Comparison of ENCODE assay signal across 1 cellular context in the genomic region with DNA sequence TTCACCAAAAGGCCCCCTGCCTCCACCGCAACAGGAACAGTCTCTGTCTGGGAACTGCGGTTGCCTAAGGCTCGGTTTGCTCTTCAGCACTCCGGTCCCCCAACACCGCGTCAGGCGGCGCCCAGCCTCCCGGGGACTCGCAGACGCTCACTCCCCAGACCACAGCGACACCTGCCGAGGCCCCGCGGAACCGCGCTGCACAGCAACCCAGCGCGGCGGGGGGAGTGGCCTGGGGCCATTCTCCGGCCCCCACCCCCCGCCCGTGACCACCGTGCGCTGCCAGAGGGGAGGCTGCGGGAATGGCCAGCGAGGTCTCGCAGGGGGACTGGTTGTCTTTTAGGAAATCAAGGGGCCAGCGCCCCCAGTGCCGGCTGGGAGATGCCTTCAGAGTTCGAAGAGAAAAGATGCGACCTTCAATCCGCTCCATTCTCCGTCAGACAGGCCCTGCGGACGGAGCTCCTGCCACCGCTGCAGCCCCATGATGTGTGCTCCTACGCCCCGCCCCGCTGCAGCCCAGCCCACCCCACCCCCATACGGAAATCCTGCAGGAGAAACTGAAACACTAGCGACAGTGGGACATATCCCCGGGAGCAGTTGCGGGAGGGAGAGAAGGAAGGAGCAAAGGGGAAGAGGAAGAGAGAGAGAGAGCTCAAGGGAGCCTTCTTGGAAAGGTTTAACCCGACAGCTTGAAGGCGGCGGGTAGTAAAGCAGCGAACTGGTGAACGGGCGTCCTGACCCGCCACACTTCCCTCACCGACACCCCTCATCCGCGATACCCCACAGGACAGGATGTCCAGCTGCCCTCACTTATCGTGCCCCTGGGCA.
TF ChIP-seq lines count a peak whose summit lies in the region.

No MANE protein-coding gene starts in this region.

TF ChIP-seq in HepG2, 621 proteins besides CTCF, POLR2A, EP300 and RAD21 (continued from another document and continues in another):
- TF ChIP-seq, protein P1, sequence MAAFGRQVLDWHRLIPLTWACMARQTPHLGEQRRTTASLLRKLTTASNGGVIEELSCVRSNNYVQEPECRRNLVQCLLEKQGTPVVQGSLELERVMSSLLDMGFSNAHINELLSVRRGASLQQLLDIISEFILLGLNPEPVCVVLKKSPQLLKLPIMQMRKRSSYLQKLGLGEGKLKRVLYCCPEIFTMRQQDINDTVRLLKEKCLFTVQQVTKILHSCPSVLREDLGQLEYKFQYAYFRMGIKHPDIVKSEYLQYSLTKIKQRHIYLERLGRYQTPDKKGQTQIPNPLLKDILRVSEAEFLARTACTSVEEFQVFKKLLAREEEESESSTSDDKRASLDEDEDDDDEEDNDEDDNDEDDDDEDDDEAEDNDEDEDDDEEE (CRISPR knock-in tag; IDR thresholded peaks at IDR 0.05), result peak; percentile 67; the same call in 1 of the 2 replicates
- peak; percentile 34; the same call in 1 of the 2 replicates for TF ChIP-seq TBX2 (CRISPR knock-in tag; IDR thresholded peaks at IDR 0.05; ENCODE audit: borderline replicate concordance)
- 0 out of 2 replicates have a peak, but pooled peaks have one; percentile 31 for TF ChIP-seq ARID2 (CRISPR knock-in tag; IDR thresholded peaks at IDR 0.05; ENCODE audit: borderline replicate concordance)
- TF ChIP-seq TOE1 (CRISPR knock-in tag; IDR thresholded peaks at IDR 0.05), result no peak
- TF ChIP-seq, protein P2, sequence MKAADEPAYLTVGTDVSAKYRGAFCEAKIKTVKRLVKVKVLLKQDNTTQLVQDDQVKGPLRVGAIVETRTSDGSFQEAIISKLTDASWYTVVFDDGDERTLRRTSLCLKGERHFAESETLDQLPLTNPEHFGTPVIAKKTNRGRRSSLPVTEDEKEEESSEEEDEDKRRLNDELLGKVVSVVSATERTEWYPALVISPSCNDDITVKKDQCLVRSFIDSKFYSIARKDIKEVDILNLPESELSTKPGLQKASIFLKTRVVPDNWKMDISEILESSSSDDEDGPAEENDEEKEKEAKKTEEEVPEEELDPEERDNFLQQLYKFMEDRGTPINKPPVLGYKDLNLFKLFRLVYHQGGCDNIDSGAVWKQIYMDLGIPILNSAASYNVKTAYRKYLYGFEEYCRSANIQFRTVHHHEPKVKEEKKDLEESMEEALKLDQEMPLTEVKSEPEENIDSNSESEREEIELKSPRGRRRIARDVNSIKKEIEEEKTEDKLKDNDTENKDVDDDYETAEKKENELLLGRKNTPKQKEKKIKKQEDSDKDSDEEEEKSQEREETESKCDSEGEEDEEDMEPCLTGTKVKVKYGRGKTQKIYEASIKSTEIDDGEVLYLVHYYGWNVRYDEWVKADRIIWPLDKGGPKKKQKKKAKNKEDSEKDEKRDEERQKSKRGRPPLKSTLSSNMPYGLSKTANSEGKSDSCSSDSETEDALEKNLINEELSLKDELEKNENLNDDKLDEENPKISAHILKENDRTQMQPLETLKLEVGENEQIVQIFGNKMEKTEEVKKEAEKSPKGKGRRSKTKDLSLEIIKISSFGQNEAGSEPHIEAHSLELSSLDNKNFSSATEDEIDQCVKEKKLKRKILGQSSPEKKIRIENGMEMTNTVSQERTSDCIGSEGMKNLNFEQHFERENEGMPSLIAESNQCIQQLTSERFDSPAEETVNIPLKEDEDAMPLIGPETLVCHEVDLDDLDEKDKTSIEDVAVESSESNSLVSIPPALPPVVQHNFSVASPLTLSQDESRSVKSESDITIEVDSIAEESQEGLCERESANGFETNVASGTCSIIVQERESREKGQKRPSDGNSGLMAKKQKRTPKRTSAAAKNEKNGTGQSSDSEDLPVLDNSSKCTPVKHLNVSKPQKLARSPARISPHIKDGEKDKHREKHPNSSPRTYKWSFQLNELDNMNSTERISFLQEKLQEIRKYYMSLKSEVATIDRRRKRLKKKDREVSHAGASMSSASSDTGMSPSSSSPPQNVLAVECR (CRISPR knock-in tag; IDR thresholded peaks at IDR 0.05; ENCODE audit: borderline replicate concordance), result peak; percentile 27; the same call in 1 of the 2 replicates
- TF ChIP-seq SRSF4 (IDR thresholded peaks at IDR 0.05; ENCODE audit: low read depth, low read length, poor library complexity, severe bottlenecking), result no peak
- TF ChIP-seq HNRNPK (IDR thresholded peaks at IDR 0.05; ENCODE audit: low read depth, low read length, poor library complexity, severe bottlenecking), result no peak
- TF ChIP-seq TBX3 (IDR thresholded peaks at IDR 0.05; ENCODE audit: borderline replicate concordance), result no peak
- TF ChIP-seq SAP130 (CRISPR knock-in tag; IDR thresholded peaks at IDR 0.05; ENCODE audit: low read depth), result peak; percentile 36; the same call in 1 of the 2 replicates
- TF ChIP-seq PHF20 (CRISPR knock-in tag; IDR thresholded peaks at IDR 0.05), result no peak
- TF ChIP-seq ZBTB38 (CRISPR knock-in tag; IDR thresholded peaks at IDR 0.05), result peak; percentile 57; the same call in 1 of the 2 replicates
- TF ChIP-seq KMT2B (CRISPR knock-in tag; IDR thresholded peaks at IDR 0.05), result no peak
- no peak for TF ChIP-seq JUN (CRISPR knock-in tag; IDR thresholded peaks at IDR 0.05)
- TF ChIP-seq, protein P3, sequence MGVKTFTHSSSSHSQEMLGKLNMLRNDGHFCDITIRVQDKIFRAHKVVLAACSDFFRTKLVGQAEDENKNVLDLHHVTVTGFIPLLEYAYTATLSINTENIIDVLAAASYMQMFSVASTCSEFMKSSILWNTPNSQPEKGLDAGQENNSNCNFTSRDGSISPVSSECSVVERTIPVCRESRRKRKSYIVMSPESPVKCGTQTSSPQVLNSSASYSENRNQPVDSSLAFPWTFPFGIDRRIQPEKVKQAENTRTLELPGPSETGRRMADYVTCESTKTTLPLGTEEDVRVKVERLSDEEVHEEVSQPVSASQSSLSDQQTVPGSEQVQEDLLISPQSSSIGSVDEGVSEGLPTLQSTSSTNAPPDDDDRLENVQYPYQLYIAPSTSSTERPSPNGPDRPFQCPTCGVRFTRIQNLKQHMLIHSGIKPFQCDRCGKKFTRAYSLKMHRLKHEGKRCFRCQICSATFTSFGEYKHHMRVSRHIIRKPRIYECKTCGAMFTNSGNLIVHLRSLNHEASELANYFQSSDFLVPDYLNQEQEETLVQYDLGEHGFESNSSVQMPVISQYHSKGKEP (CRISPR knock-in tag; IDR thresholded peaks at IDR 0.05), result no peak
- TF ChIP-seq, protein P4, sequence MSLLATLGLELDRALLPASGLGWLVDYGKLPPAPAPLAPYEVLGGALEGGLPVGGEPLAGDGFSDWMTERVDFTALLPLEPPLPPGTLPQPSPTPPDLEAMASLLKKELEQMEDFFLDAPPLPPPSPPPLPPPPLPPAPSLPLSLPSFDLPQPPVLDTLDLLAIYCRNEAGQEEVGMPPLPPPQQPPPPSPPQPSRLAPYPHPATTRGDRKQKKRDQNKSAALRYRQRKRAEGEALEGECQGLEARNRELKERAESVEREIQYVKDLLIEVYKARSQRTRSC (CRISPR knock-in tag; IDR thresholded peaks at IDR 0.05; ENCODE audit: low read depth), result no peak
- TF ChIP-seq, protein P5, sequence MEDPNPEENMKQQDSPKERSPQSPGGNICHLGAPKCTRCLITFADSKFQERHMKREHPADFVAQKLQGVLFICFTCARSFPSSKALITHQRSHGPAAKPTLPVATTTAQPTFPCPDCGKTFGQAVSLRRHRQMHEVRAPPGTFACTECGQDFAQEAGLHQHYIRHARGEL (CRISPR knock-in tag; IDR thresholded peaks at IDR 0.05), result no peak
- no peak for TF ChIP-seq SRF (IDR thresholded peaks at IDR 0.05; ENCODE audit: low read depth, low read length)
- 0 out of 2 replicates have a peak, but pooled peaks have one; percentile 21 for TF ChIP-seq KLF11 (CRISPR knock-in tag; IDR thresholded peaks at IDR 0.05)
- TF ChIP-seq, protein P6, sequence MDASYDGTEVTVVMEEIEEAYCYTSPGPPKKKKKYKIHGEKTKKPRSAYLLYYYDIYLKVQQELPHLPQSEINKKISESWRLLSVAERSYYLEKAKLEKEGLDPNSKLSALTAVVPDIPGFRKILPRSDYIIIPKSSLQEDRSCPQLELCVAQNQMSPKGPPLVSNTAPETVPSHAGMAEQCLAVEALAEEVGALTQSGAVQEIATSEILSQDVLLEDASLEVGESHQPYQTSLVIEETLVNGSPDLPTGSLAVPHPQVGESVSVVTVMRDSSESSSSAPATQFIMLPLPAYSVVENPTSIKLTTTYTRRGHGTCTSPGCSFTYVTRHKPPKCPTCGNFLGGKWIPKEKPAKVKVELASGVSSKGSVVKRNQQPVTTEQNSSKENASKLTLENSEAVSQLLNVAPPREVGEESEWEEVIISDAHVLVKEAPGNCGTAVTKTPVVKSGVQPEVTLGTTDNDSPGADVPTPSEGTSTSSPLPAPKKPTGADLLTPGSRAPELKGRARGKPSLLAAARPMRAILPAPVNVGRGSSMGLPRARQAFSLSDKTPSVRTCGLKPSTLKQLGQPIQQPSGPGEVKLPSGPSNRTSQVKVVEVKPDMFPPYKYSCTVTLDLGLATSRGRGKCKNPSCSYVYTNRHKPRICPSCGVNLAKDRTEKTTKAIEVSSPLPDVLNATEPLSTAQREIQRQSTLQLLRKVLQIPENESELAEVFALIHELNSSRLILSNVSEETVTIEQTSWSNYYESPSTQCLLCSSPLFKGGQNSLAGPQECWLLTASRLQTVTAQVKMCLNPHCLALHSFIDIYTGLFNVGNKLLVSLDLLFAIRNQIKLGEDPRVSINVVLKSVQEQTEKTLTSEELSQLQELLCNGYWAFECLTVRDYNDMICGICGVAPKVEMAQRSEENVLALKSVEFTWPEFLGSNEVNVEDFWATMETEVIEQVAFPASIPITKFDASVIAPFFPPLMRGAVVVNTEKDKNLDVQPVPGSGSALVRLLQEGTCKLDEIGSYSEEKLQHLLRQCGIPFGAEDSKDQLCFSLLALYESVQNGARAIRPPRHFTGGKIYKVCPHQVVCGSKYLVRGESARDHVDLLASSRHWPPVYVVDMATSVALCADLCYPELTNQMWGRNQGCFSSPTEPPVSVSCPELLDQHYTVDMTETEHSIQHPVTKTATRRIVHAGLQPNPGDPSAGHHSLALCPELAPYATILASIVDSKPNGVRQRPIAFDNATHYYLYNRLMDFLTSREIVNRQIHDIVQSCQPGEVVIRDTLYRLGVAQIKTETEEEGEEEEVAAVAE (CRISPR knock-in tag; IDR thresholded peaks at IDR 0.05; ENCODE audit: borderline replicate concordance), result no peak
- no peak for TF ChIP-seq SCMH1 (CRISPR knock-in tag; IDR thresholded peaks at IDR 0.05; ENCODE audit: borderline replicate concordance)
- 0 out of 2 replicates have a peak, but pooled peaks have one; percentile 69 for TF ChIP-seq MTF2 (CRISPR knock-in tag; IDR thresholded peaks at IDR 0.05; ENCODE audit: borderline replicate concordance)
- TF ChIP-seq, protein P7, sequence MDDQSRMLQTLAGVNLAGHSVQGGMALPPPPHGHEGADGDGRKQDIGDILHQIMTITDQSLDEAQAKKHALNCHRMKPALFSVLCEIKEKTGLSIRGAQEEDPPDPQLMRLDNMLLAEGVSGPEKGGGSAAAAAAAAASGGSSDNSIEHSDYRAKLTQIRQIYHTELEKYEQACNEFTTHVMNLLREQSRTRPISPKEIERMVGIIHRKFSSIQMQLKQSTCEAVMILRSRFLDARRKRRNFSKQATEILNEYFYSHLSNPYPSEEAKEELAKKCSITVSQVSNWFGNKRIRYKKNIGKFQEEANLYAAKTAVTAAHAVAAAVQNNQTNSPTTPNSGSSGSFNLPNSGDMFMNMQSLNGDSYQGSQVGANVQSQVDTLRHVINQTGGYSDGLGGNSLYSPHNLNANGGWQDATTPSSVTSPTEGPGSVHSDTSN (CRISPR knock-in tag; IDR thresholded peaks at IDR 0.05; ENCODE audit: borderline replicate concordance), result no peak
- no peak for TF ChIP-seq HDAC2 (CRISPR knock-in tag; IDR thresholded peaks at IDR 0.05)
- no peak for TF ChIP-seq HNRNPUL1 (IDR thresholded peaks at IDR 0.05; ENCODE audit: low read depth, low read length)
- 0 out of 2 replicates have a peak, but pooled peaks have one; percentile 41 for TF ChIP-seq ZNF556 (CRISPR knock-in tag; IDR thresholded peaks at IDR 0.05; ENCODE audit: borderline replicate concordance)
- TF ChIP-seq, protein P8, sequence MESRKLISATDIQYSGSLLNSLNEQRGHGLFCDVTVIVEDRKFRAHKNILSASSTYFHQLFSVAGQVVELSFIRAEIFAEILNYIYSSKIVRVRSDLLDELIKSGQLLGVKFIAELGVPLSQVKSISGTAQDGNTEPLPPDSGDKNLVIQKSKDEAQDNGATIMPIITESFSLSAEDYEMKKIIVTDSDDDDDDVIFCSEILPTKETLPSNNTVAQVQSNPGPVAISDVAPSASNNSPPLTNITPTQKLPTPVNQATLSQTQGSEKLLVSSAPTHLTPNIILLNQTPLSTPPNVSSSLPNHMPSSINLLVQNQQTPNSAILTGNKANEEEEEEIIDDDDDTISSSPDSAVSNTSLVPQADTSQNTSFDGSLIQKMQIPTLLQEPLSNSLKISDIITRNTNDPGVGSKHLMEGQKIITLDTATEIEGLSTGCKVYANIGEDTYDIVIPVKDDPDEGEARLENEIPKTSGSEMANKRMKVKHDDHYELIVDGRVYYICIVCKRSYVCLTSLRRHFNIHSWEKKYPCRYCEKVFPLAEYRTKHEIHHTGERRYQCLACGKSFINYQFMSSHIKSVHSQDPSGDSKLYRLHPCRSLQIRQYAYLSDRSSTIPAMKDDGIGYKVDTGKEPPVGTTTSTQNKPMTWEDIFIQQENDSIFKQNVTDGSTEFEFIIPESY (CRISPR knock-in tag; IDR thresholded peaks at IDR 0.05), result peak; percentile 33; the same call in 1 of the 2 replicates
- TF ChIP-seq, protein P9, sequence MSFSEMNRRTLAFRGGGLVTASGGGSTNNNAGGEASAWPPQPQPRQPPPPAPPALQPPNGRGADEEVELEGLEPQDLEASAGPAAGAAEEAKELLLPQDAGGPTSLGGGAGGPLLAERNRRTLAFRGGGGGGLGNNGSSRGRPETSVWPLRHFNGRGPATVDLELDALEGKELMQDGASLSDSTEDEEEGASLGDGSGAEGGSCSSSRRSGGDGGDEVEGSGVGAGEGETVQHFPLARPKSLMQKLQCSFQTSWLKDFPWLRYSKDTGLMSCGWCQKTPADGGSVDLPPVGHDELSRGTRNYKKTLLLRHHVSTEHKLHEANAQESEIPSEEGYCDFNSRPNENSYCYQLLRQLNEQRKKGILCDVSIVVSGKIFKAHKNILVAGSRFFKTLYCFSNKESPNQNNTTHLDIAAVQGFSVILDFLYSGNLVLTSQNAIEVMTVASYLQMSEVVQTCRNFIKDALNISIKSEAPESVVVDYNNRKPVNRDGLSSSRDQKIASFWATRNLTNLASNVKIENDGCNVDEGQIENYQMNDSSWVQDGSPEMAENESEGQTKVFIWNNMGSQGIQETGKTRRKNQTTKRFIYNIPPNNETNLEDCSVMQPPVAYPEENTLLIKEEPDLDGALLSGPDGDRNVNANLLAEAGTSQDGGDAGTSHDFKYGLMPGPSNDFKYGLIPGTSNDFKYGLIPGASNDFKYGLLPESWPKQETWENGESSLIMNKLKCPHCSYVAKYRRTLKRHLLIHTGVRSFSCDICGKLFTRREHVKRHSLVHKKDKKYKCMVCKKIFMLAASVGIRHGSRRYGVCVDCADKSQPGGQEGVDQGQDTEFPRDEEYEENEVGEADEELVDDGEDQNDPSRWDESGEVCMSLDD (CRISPR knock-in tag; IDR thresholded peaks at IDR 0.05; ENCODE audit: borderline replicate concordance), result no peak
- no peak for TF ChIP-seq CHCHD3 (CRISPR knock-in tag; IDR thresholded peaks at IDR 0.05)
- TF ChIP-seq, protein P10, sequence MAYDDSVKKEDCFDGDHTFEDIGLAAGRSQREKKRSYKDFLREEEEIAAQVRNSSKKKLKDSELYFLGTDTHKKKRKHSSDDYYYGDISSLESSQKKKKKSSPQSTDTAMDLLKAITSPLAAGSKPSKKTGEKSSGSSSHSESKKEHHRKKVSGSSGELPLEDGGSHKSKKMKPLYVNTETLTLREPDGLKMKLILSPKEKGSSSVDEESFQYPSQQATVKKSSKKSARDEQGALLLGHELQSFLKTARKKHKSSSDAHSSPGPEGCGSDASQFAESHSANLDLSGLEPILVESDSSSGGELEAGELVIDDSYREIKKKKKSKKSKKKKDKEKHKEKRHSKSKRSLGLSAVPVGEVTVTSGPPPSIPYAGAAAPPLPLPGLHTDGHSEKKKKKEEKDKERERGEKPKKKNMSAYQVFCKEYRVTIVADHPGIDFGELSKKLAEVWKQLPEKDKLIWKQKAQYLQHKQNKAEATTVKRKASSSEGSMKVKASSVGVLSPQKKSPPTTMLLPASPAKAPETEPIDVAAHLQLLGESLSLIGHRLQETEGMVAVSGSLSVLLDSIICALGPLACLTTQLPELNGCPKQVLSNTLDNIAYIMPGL (CRISPR knock-in tag; IDR thresholded peaks at IDR 0.05; ENCODE audit: borderline replicate concordance in 1 of 2, low read depth in 1 of 2), result peak; percentile 87 to 92
